1 cellular context compared by ENCODE assay signal in genomic region chr19:16449330-16449961, GRCh38.
TF ChIP-seq lines count a peak whose summit lies in the region.

No MANE protein-coding gene starts in this region.

TF ChIP-seq in GM12878, 131 proteins besides CTCF, POLR2A, EP300 and RAD21 (continues in another document):
- peak; percentile 32; the same call in 1 of the 2 replicates for TF ChIP-seq ZNF384 (IDR thresholded peaks at IDR 0.05; ENCODE audit: borderline replicate concordance, low read depth, low read length)
- TF ChIP-seq CREB1 (IDR thresholded peaks at IDR 0.05; ENCODE audit: low read depth) = peak; percentile 58
- peak in 1 of 2 experiments; percentile 37; a peak in 2 of 4 replicates for TF ChIP-seq ETV6 (conservative IDR thresholded peaks at IDR 0.05 in 1 of 2, IDR thresholded peaks at IDR 0.05 in 1 of 2; ENCODE audit: borderline replicate concordance in 1 of 2, low read depth in 1 of 2)
- TF ChIP-seq ZBTB40 (IDR thresholded peaks at IDR 0.05; ENCODE audit: borderline replicate concordance) = 0 out of 2 replicates have a peak, but pooled peaks have one; percentile 13
- no peak for TF ChIP-seq CBX3 (IDR thresholded peaks at IDR 0.05; ENCODE audit: borderline replicate concordance, low read depth)
- no peak for TF ChIP-seq NFYA (IDR thresholded peaks at IDR 0.05; ENCODE audit: borderline replicate concordance, low read depth, low read length)
- TF ChIP-seq ZBTB4 (CRISPR knock-in tag; IDR thresholded peaks at IDR 0.05) = no peak
- no peak for TF ChIP-seq LARP7 (IDR thresholded peaks at IDR 0.05)
- TF ChIP-seq CEBPB (IDR thresholded peaks at IDR 0.05; ENCODE audit: borderline replicate concordance in 1 of 2, low read depth in 2 of 2, low read length in 2 of 2) = peak in 1 of 2 experiments; percentile 46; a peak in 1 of 4 replicates
- no peak for TF ChIP-seq HSF1 (IDR thresholded peaks at IDR 0.05; ENCODE audit: low read depth, low read length)
- TF ChIP-seq E2F8 (IDR thresholded peaks at IDR 0.05; ENCODE audit: low read depth, partially characterized antibody) = peak; percentile 87
- TF ChIP-seq GATAD2B (conservative IDR thresholded peaks at IDR 0.05; ENCODE audit: low read depth) = no peak
- 0 out of 2 replicates have a peak, but pooled peaks have one; percentile 93 for TF ChIP-seq CHD4 (IDR thresholded peaks at IDR 0.05)
- peak; percentile 72 to 76 for TF ChIP-seq BHLHE40 (IDR thresholded peaks at IDR 0.05; ENCODE audit: borderline replicate concordance in 1 of 2, low read depth in 2 of 2, low read length in 1 of 2)
- no peak for TF ChIP-seq SREBF2 (IDR thresholded peaks at IDR 0.05; ENCODE audit: low read length)
- peak; percentile 58; the same call in 1 of the 2 replicates for TF ChIP-seq CBFB (IDR thresholded peaks at IDR 0.05; ENCODE audit: low read depth)
- no peak for TF ChIP-seq ZNF622 (IDR thresholded peaks at IDR 0.05)
- TF ChIP-seq NR2C2 (IDR thresholded peaks at IDR 0.05; ENCODE audit: borderline replicate concordance, control insufficient read depth, insufficient read length, low read depth) = no peak
- TF ChIP-seq PML (IDR thresholded peaks at IDR 0.05; ENCODE audit: low read length) = peak; percentile 57; the same call in 1 of the 2 replicates
- 0 out of 2 replicates have a peak, but pooled peaks have one; percentile 26 for TF ChIP-seq CHD2 (IDR thresholded peaks at IDR 0.05; ENCODE audit: borderline replicate concordance, low read depth, low read length)
- TF ChIP-seq ZNF217 (IDR thresholded peaks at IDR 0.05) = peak; percentile 95
- peak; percentile 96 for TF ChIP-seq FOXM1 (IDR thresholded peaks at IDR 0.05; ENCODE audit: low read depth, low read length)
- TF ChIP-seq CBX5 (IDR thresholded peaks at IDR 0.05; ENCODE audit: low read depth) = peak; percentile 56; the same call in 1 of the 2 replicates
- no peak for TF ChIP-seq CHD1 (IDR thresholded peaks at IDR 0.05; ENCODE audit: low read depth, low read length)
- peak; percentile 57; the same call in 1 of the 2 replicates for TF ChIP-seq MLLT1 (IDR thresholded peaks at IDR 0.05)
- no peak for TF ChIP-seq REST (IDR thresholded peaks at IDR 0.05; ENCODE audit: low read depth, low read length)
- no peak for TF ChIP-seq ESRRA (IDR thresholded peaks at IDR 0.05; ENCODE audit: low read length)
- TF ChIP-seq IKZF2 (IDR thresholded peaks at IDR 0.05) = peak; percentile 79 to 81
- TF ChIP-seq HCFC1 (IDR thresholded peaks at IDR 0.05; ENCODE audit: low read length) = 0 out of 2 replicates have a peak, but pooled peaks have one; percentile 25
- no peak for TF ChIP-seq NRF1 (conservative IDR thresholded peaks at IDR 0.05; ENCODE audit: low read depth, low read length)
- TF ChIP-seq TBL1XR1 (IDR thresholded peaks at IDR 0.05; ENCODE audit: low read depth, low read length) = 0 out of 2 replicates have a peak, but pooled peaks have one; percentile 70
- TF ChIP-seq FOXK2 (IDR thresholded peaks at IDR 0.05) = no peak
- peak; percentile 88 for TF ChIP-seq NFIC (IDR thresholded peaks at IDR 0.05; ENCODE audit: low read depth, low read length)
- TF ChIP-seq POLR2AphosphoS2 (IDR thresholded peaks at IDR 0.05; ENCODE audit: low read depth, low read length) = no peak
- no peak for TF ChIP-seq SPI1 (IDR thresholded peaks at IDR 0.05; ENCODE audit: borderline replicate concordance, insufficient read depth, low read depth, low read length)
- TF ChIP-seq BMI1 (IDR thresholded peaks at IDR 0.05; ENCODE audit: borderline replicate concordance) = peak; percentile 42; the same call in 1 of the 2 replicates
- no peak for TF ChIP-seq USF1 (IDR thresholded peaks at IDR 0.05; ENCODE audit: borderline replicate concordance, extremely low read length, insufficient read depth, low read depth, low read length)
- TF ChIP-seq RUNX3 (IDR thresholded peaks at IDR 0.05; ENCODE audit: low read length) = peak; percentile 96
- peak; percentile 52 for TF ChIP-seq JUNB (IDR thresholded peaks at IDR 0.05)
- peak; percentile 74; the same call in 1 of the 2 replicates for TF ChIP-seq ZBED1 (IDR thresholded peaks at IDR 0.05; ENCODE audit: borderline replicate concordance)
- peak; percentile 73; the same call in 1 of the 2 replicates for TF ChIP-seq PKNOX1 (IDR thresholded peaks at IDR 0.05)
- TF ChIP-seq TCF7 (IDR thresholded peaks at IDR 0.05; ENCODE audit: borderline replicate concordance) = no peak
- peak; percentile 77 for TF ChIP-seq MEF2A (IDR thresholded peaks at IDR 0.05; ENCODE audit: insufficient read depth, low read depth, low read length)
- TF ChIP-seq NR2C1 (IDR thresholded peaks at IDR 0.05) = no peak
